In the genomic region with DNA sequence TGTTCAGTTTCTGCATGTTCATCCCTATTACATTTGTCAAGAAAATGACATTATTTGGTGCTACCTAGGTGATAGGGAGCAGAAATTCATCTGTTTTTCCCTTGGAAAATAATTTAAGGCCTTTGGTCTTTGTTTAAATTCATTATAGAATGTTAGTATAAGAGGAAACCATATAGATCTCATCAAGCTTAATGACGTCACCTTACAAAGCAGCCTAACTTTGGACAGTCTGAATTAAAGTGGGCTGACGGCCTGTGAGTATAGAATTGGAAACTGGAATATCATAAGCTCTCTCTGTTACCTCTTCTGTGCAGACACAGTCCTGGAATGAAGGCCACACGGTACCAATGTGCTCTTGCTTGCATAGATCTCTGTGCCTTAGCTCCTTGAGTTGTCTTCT, we compare ENCODE assay signal across 2 cellular contexts.
TF ChIP-seq lines count a peak whose summit lies in the region.

No MANE protein-coding gene starts in this region.

TF ChIP-seq in HepG2, 621 proteins besides CTCF, POLR2A, EP300 and RAD21:
- TF ChIP-seq ZNF589 (CRISPR knock-in tag; conservative IDR thresholded peaks at IDR 0.05) (no peak), ATF7 (IDR thresholded peaks at IDR 0.05) (peak; percentile 99), ATF7 (CRISPR knock-in tag; IDR thresholded peaks at IDR 0.05) (no peak), U2AF1 (optimal IDR thresholded peaks at IDR 0.05; ENCODE audit: low read depth, low read length) (no peak), ATRX (CRISPR knock-in tag; IDR thresholded peaks at IDR 0.05; ENCODE audit: borderline replicate concordance) (no peak), RAD51 (IDR thresholded peaks at IDR 0.05; ENCODE audit: borderline replicate concordance) (no peak), CREB1 (IDR thresholded peaks at IDR 0.05) (peak; percentile 93), CREB1 (CRISPR knock-in tag; IDR thresholded peaks at IDR 0.05) (no peak), SYNCRIP (IDR thresholded peaks at IDR 0.05; ENCODE audit: insufficient read depth, low read depth, low read length) (no peak)
- TF ChIP-seq, protein P1, sequence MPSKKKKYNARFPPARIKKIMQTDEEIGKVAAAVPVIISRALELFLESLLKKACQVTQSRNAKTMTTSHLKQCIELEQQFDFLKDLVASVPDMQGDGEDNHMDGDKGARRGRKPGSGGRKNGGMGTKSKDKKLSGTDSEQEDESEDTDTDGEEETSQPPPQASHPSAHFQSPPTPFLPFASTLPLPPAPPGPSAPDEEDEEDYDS (CRISPR knock-in tag; IDR thresholded peaks at IDR 0.05), result no peak
- TF ChIP-seq, protein P2, sequence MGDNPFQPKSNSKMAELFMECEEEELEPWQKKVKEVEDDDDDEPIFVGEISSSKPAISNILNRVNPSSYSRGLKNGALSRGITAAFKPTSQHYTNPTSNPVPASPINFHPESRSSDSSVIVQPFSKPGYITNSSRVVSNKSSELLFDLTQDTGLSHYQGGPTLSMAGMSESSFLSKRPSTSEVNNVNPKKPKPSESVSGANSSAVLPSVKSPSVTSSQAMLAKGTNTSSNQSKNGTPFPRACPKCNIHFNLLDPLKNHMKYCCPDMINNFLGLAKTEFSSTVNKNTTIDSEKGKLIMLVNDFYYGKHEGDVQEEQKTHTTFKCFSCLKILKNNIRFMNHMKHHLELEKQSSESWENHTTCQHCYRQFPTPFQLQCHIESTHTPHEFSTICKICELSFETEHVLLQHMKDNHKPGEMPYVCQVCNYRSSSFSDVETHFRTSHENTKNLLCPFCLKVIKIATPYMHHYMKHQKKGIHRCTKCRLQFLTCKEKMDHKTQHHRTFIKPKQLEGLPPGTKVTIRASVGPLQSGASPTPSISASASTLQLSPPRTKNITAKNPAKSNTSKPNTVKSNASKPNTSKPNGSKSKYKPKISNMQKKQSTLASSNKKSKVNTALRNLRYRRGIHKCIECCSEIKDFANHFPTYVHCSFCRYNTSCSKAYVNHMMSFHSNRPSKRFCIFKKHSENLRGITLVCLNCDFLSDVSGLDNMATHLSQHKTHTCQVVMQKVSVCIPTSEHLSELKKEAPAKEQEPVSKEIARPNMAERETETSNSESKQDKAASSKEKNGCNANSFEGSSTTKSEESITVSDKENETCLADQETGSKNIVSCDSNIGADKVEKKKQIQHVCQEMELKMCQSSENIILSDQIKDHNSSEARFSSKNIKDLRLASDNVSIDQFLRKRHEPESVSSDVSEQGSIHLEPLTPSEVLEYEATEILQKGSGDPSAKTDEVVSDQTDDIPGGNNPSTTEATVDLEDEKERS (CRISPR knock-in tag; IDR thresholded peaks at IDR 0.05), result no peak

TF ChIP-seq in K562, 482 proteins besides CTCF, POLR2A, EP300 and RAD21:
- TF ChIP-seq MECOM (CRISPR knock-in tag; IDR thresholded peaks at IDR 0.05), result no peak
- no peak for TF ChIP-seq JUND (IDR thresholded peaks at IDR 0.05; ENCODE audit: borderline replicate concordance, low read depth, low read length)
- TF ChIP-seq JUND (tag; IDR thresholded peaks at IDR 0.05; ENCODE audit: borderline replicate concordance, low read depth, low read length), result peak; percentile 15; the same call in 1 of the 3 replicates
- no peak for TF ChIP-seq PHF8 (IDR thresholded peaks at IDR 0.05; ENCODE audit: borderline replicate concordance, low read length)
- peak; percentile 76 for TF ChIP-seq ATF3 (IDR thresholded peaks at IDR 0.05)
- no peak for TF ChIP-seq ATF3 (CRISPR knock-in tag; conservative IDR thresholded peaks at IDR 0.05)
- peak; percentile 82 for TF ChIP-seq ATF7 (IDR thresholded peaks at IDR 0.05)
- no peak for TF ChIP-seq XRCC4 (IDR thresholded peaks at IDR 0.05; ENCODE audit: extremely low read depth, insufficient read depth, insufficient read length)
